8 cellular contexts compared by ENCODE assay signal in the genomic region with DNA sequence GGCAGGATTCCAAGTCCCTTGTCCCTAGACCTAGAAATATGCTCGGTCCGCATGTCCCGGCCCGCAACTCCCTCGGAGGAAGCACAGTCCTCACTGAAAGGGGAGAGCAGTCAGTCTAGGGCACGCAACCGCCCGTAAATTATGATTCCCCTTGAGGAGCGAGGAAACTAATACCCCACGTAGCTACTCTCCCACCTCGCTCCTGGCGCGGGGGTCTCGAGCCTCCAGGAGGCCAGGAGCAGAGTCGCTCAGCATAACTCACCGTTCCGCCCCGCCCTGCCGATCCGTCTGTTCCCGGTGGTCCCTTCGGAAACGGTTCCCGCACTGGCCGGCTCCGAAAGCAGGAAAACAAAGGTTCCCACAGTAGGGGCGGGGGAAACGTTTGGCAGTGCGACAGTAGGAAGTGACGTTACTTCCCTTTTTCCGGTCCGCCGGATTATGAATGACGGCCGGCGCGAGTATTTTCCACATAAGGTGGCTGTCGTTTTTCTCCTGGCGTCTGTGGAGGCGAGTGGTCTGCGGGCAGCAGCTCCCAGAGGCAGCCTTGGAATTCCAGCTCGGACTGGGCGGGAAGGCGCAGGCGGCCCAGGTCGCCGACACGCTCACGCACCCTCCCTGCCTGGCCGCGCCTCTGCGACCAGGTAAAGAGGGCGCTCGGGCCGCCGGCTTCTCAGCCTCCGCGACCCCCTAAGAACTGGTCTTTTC.
DNase-seq lines count a peak whose midpoint lies in the region; ATAC-seq and TF ChIP-seq lines count a peak whose summit lies in the region.

A gene with protein sequence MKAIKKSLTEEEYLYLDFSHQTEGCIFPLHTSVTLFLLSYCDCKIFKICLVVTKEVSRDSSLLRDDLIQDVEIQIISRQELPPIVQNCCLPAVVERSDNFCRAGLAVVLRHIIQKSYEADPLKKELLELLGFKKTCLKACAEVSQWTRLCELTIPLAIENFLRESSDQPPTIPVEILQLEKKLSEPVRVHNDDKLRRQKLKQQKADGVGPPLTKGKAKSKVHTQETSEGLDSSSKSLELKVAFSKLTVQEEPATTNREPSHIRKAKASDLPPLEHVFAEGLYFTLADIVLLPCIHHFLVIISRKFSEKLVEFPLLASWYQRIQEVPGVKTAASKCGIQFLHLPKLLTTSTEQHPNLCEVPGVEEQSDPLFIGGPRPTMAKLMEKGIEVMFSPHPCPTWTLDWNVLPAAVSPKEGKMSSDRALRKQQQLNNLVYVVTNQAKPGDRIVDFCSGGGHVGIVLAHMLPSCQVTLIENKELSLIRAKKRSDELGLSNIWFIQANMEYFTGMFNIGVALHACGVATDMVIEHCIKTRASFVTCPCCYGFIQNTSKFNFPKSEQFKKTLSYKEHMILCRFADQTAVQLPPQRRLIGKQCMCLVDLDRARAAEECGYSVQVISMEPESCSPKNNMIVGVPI (plus strand): TSS at position 409 of the 705 bp plus-strand sequence. CDS start 8,830 bp downstream, outside the sequence.
A gene with protein sequence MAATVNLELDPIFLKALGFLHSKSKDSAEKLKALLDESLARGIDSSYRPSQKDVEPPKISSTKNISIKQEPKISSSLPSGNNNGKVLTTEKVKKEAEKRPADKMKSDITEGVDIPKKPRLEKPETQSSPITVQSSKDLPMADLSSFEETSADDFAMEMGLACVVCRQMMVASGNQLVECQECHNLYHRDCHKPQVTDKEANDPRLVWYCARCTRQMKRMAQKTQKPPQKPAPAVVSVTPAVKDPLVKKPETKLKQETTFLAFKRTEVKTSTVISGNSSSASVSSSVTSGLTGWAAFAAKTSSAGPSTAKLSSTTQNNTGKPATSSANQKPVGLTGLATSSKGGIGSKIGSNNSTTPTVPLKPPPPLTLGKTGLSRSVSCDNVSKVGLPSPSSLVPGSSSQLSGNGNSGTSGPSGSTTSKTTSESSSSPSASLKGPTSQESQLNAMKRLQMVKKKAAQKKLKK (minus strand): TSS at position 314 of the 705 bp plus-strand sequence. CDS start 8,684 bp downstream, outside the sequence.

- peak; percentile 79 for DNase-seq in AG09319 (ENCODE audit: extremely low read depth, low read depth)
- DNase-seq in NCI-H446 treated with DMSO at 0.1 percent for 48 hours (lab: John Stamatoyannopoulos, UW): peak; percentile 84
- DNase-seq in activated CD4-positive, CD25-positive, alpha-beta regulatory T cell treated with anti-CD3 and anti-CD28 coated beads, Interleukin-2, amount 50 U/mL, for 72 hours: peak; percentile 83
- peak; percentile 28 to 79 for DNase-seq in cerebellar nuclear complex (lab: John Stamatoyannopoulos, UW)
- peak; percentile 97 for DNase-seq in islet precursor cell
- peak; percentile 85 to 92 (median 87) for DNase-seq in stimulated activated CD4-positive, alpha-beta T cell treated with anti-CD3 and anti-CD28 coated beads, Interleukin-12 subunit alpha, Interleukin-12 subunit beta, amount 100 ng/mL, for 48 hours (ENCODE audit: low read depth in 2 of 3, low spot score in 1 of 3)

- TF ChIP-seq CTCF in AG09319 (IDR thresholded peaks at IDR 0.05; ENCODE audit: low read depth, low read length): no peak

- ATAC-seq in GM19035 (IDR thresholded peaks at IDR 0.05; ENCODE audit: unreplicated experiment) (peak; percentile 82), HG03354 (IDR thresholded peaks at IDR 0.05; ENCODE audit: poor library complexity, severe bottlenecking, unreplicated experiment) (peak; percentile 81)

Comparison
In these comparisons a context has a peak if more than half of its experiments do, and no peak if none do; other contexts are left out.
1. Peak in every context shown above with its lines: DNase-seq and ATAC-seq.